22 cellular contexts compared by ENCODE assay signal in the genomic region with DNA sequence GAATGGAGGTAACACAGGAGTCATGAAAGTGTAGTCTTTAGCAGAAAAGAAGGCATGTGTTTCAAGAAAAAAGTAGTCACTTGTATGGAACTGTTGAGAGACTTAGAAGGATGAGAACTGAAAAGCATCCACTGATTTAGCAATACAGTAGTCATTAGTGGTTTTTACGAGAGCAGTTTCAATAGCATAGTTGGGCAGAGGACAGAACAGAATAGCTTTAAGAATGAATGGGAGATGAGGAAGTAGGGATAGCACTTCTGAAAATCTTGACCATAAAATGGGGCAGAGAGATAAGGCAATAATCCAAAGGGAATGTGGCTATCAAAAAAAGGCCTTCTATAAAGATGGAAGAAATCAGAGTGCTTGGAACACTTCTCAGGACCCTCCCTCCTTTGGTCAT.
DNase-seq lines count a peak whose midpoint lies in the region; ATAC-seq, FAIRE-seq and TF ChIP-seq lines count a peak whose summit lies in the region.
"Had no signal": no experiment of that assay in that cellular context is flagged by ENCODE, and none has a peak within 500 bp of the region (broad histone marks: within the 10 kb centered on the region; RNA-seq: fewer than 3 reads in every experiment).

No MANE protein-coding gene starts in this region.

- WGBS in small intestine, 3 donors, result 81 to 94% (median 89%) methylated on average over 1 of the region's 1 CpG

- POLR2A ChIA-PET in BJ (lab: Charles Lee), result no interaction called here

- H3K27ac ChIP-seq in small intestine (ENCODE audit: low read depth in 1 of 2, low read length in 1 of 2), result no peak overlapping the region
- no peak overlapping the region for H3K27ac ChIP-seq in caudate nucleus (ENCODE audit: low read depth, low read length)
- H3K27ac ChIP-seq: breast epithelium, RWPE1, upper lobe of left lung had no signal

- H3K4me3 ChIP-seq in BJ (ENCODE audit: low read depth, low read length) (no peak overlapping the region), small intestine (ENCODE audit: low read depth in 1 of 2, low read length in 2 of 2) (no peak overlapping the region), BE2C (ENCODE audit: low read depth, low read length) (no peak overlapping the region)
- H3K4me3 ChIP-seq: breast epithelium, upper lobe of left lung had no signal

- in situ Hi-C loops in KBM-7 (cut with MboI; ENCODE audit: low pct_unique_long_range_greater_than_20kb, low sequenced_read_pairs), result no loop called here

- DNase-seq in BJ (ENCODE audit: low read depth) (peak; percentile 34), KBM-7 (peak; percentile 35), SKM-1 treated with dmso at 0.1 percent for 144 hours (lab: John Stamatoyannopoulos, UW; ENCODE audit: unreplicated experiment) (peak; percentile 39), foreskin melanocyte (peak; percentile 17), small intestine (no peak), caudate nucleus (lab: John Stamatoyannopoulos, UW) (no peak), BE2C (no peak)
- DNase-seq: activated CD8-positive, alpha-beta T cell treated with anti-CD3 and anti-CD28 coated beads for 36 hours; activated gamma-delta T cell; HCEC 1CT; head of caudate nucleus; left cardiac atrium; natural killer cell; right cardiac atrium; stimulated activated CD8-positive, alpha-beta memory T cell treated with anti-CD3 and anti-CD28 coated beads, Interleukin-4, amount 100 ng/mL, for 48 hours; upper lobe of left lung had no signal

- 0 out of 2 replicates have a peak, but pooled peaks cover 2% of the 10 kb centered on the region for H3K36me3 ChIP-seq in BJ (ENCODE audit: control insufficient read depth, insufficient read depth, low read length)
- H3K36me3 ChIP-seq in small intestine (ENCODE audit: control insufficient read depth in 2 of 2, insufficient read depth in 2 of 2, low read length in 2 of 2), result no peaks in the 10 kb centered on the region
- peaks cover 30% of the 10 kb centered on the region for H3K36me3 ChIP-seq in BE2C
- H3K36me3 ChIP-seq: breast epithelium, upper lobe of left lung had no signal

- TF ChIP-seq CTCF in BJ (IDR thresholded peaks at IDR 0.05; ENCODE audit: insufficient read depth, low read depth, low read length) (no peak), BE2C (IDR thresholded peaks at IDR 0.05; ENCODE audit: low read depth, low read length) (no peak)

- no peaks in the 10 kb centered on the region for H3K27me3 ChIP-seq in BJ (ENCODE audit: control insufficient read depth, insufficient read depth, low read length)
- H3K27me3 ChIP-seq in small intestine (ENCODE audit: control insufficient read depth in 2 of 2, insufficient read depth in 2 of 2, low read length in 2 of 2), result no peaks in the 10 kb centered on the region
- no peaks in the 10 kb centered on the region for H3K27me3 ChIP-seq in BE2C
- H3K27me3 ChIP-seq: breast epithelium, upper lobe of left lung had no signal

- CTCF ChIA-PET in BJ (lab: Yijun Ruan, JAX), result interaction anchor here (1.5 kb wide), 1 partner anchor 11 kb away, joined by 5 read pairs; no protein-coding TSS in a partner anchor

- H3K4me1 ChIP-seq in small intestine (ENCODE audit: control insufficient read depth in 2 of 2, insufficient read depth in 1 of 2, low read depth in 1 of 2, low read length in 1 of 2) (no peaks in the 10 kb centered on the region), BE2C (no peaks in the 10 kb centered on the region; the same call in 1 of the 2 replicates)
- H3K4me1 ChIP-seq: breast epithelium, upper lobe of left lung had no signal

- no peak for FAIRE-seq in small intestine (lab: Jason Lieb, UNC)
- FAIRE-seq: D721Med, endometrium had no signal

- no peak for ATAC-seq in GM18519 (IDR thresholded peaks at IDR 0.05; ENCODE audit: low FRiP score, unreplicated experiment)
- ATAC-seq: activated CD8-positive, alpha-beta T cell treated with anti-CD3 and anti-CD28 coated beads for 36 hours; left cardiac atrium; natural killer cell; right cardiac atrium; SK-N-SH treated with all-trans-retinoic acid at 6 μM for 48 hours had no signal

- H3K9me3 ChIP-seq in small intestine (ENCODE audit: control insufficient read depth, low read depth) (no peaks in the 10 kb centered on the region), BE2C (no peaks in the 10 kb centered on the region)
- H3K9me3 ChIP-seq: breast epithelium, upper lobe of left lung had no signal

Comparison
In these comparisons a context has a peak if more than half of its experiments do, and no peak if none do; other contexts are left out.
1. DNase-seq: peak in BJ (single experiment), KBM-7 (single experiment), SKM-1 treated with dmso at 0.1 percent for 144 hours (single experiment) and foreskin melanocyte (single experiment); none in small intestine (single experiment), caudate nucleus (0 of 61) and BE2C (single experiment).